Comparison of ENCODE assay signal across 8 cellular contexts in the genomic region with DNA sequence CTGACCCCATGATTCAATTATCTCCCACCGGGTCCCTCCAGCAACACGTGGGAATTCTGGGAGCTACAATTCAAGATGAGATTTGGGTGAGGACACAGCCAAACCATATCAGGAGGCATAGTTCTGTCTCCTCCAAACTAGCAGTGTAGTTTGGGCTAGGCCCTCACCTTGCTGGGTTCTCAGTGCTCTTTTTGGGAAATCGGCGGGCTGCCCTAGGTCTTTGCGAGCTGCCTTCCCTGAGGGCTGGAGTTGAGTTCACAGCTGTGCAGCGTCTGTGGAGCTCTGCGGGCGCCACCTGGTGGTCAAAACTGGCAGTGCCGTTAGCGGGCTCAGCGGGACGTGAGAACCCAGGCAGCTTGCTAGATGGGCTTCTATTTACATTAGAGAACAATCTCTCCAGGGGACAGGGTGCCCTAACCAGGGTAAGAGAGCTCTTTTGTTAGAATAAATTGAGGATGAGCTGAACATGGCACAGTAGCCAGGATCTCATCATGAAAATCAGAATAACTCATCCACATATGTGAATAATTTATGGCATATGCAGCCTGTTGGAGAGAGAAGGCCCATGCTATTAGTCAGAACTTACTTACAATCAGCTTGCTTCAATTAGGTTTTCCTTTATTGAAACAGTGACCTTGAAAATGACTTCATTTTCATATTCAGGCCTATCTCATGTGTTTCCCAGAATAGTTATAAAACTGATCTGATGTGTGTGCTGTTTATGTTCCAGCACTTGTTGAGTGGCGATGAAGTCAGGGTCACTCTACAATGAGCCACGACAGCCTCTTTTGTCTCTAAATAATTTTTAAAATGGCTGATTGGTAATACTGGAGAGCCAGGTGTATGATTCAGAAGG. TPM values are rescaled to one million over a fixed set of nuclear protein-coding genes. Genes with fewer than 3 reads are reported as not detected.
DNase-seq lines count a peak whose midpoint lies in the region; ATAC-seq and TF ChIP-seq lines count a peak whose summit lies in the region.

No MANE protein-coding gene starts in this region.

- no peak overlapping the region for H4K91ac ChIP-seq in neuronal stem cell (ENCODE audit: low read depth, low read length, poor library complexity)

- H2AK5ac ChIP-seq in neuronal stem cell (ENCODE audit: low read depth, low read length), result no peak overlapping the region

- ATAC-seq in GM21825 (IDR thresholded peaks at IDR 0.05; ENCODE audit: unreplicated experiment), result peak; percentile 93
- peak; percentile 97 to 99 for ATAC-seq in activated T-cell treated with anti-CD3 and anti-CD28 coated beads, Interleukin-2, amount 50 U/mL, for 4 hours

- in situ Hi-C loops in KBM-7 (cut with MboI; ENCODE audit: low pct_unique_long_range_greater_than_20kb, low sequenced_read_pairs), result no loop called here

- no peak overlapping the region for H2BK12ac ChIP-seq in neuronal stem cell (ENCODE audit: low read length)

- peak overlapping the region; percentile 91 for H2AFZ ChIP-seq in neuronal stem cell (ENCODE audit: low read length)

- H3K27me3 ChIP-seq in neuronal stem cell (ENCODE audit: control insufficient read depth in 3 of 3, insufficient read depth in 3 of 3, low read depth in 1 of 3, low read length in 3 of 3) (no peaks in the 10 kb centered on the region), stomach smooth muscle (ENCODE audit: control insufficient read depth in 1 of 2, insufficient read depth in 2 of 2, low read length in 2 of 2) (no peaks in the 10 kb centered on the region)

- H4K8ac ChIP-seq in neuronal stem cell (ENCODE audit: low read depth, low read length), result no peak overlapping the region

- H3K4me1 ChIP-seq in neuronal stem cell (ENCODE audit: control insufficient read depth in 2 of 2, insufficient read depth in 1 of 2, low read depth in 1 of 2, low read length in 2 of 2) (peaks cover 0 to 2% of the 10 kb centered on the region in 2 donors), stomach smooth muscle (ENCODE audit: control insufficient read depth, insufficient read depth, low read length) (no peaks in the 10 kb centered on the region)

- no peak overlapping the region for H2BK5ac ChIP-seq in neuronal stem cell (ENCODE audit: low read length)

- WGBS in neuronal stem cell (ENCODE audit: extremely low coverage in 2 of 2, insufficient read length in 2 of 2, insufficient replicate concordance in 1 of 2), 2 donors, result no CpG with 5 or more reads among the region's 14 CpGs

- H2BK15ac ChIP-seq in neuronal stem cell (ENCODE audit: low read length), result no peak overlapping the region

- H3K4me1 Mint-ChIP-seq in activated T-cell treated with anti-CD3 and anti-CD28 coated beads, Interleukin-2, amount 50 U/mL, for 4 hours (ENCODE audit: low read depth), result peaks cover 5% of the 10 kb centered on the region

- H3K4ac ChIP-seq in neuronal stem cell (ENCODE audit: low read length), result no peak overlapping the region

- DNase-seq in ELF-1 (ENCODE audit: low read depth, low spot score), result peak; percentile 97
- DNase-seq in KBM-7, result peak; percentile 90
- DNase-seq in activated T-cell treated with anti-CD3 and anti-CD28 coated beads, Interleukin-2, amount 50 U/mL, for 4 hours, result peak; percentile 93
- peak; percentile 92 for DNase-seq in fibroblast of peridontal ligament (ENCODE audit: extremely low read depth)
- peak; percentile 76 for DNase-seq in neuronal stem cell (ENCODE audit: low spot score)

- no peaks in the 10 kb centered on the region for H3K9me3 ChIP-seq in neuronal stem cell (replicated peaks in 1 of 2; ENCODE audit: control insufficient read depth in 2 of 2, insufficient read depth in 1 of 2, low read depth in 1 of 2, low read length in 2 of 2)
- H3K9me3 ChIP-seq in stomach smooth muscle (ENCODE audit: control insufficient read depth in 2 of 2, low read length in 2 of 2), result no peaks in the 10 kb centered on the region

- no peak overlapping the region for H3K4me2 ChIP-seq in neuronal stem cell (ENCODE audit: insufficient read depth, low read length, poor library complexity, severe bottlenecking)

- H3K36me3 ChIP-seq in neuronal stem cell (replicated peaks in 1 of 2; ENCODE audit: control insufficient read depth in 2 of 2, insufficient read depth in 2 of 2, low read length in 2 of 2) (no peaks in the 10 kb centered on the region), stomach smooth muscle (ENCODE audit: control insufficient read depth in 2 of 2, insufficient read depth in 2 of 2, low read length in 2 of 2) (no peaks in the 10 kb centered on the region)

- H3K36me3 Mint-ChIP-seq in activated T-cell treated with anti-CD3 and anti-CD28 coated beads, Interleukin-2, amount 50 U/mL, for 4 hours (ENCODE audit: insufficient read depth), result no peaks in the 10 kb centered on the region

- peaks cover 3% of the 10 kb centered on the region for H3K27me3 Mint-ChIP-seq in activated T-cell treated with anti-CD3 and anti-CD28 coated beads, Interleukin-2, amount 50 U/mL, for 4 hours (ENCODE audit: low read depth)

- no peak overlapping the region for H3K14ac ChIP-seq in neuronal stem cell (ENCODE audit: low read length)

- no peak overlapping the region for H2BK120ac ChIP-seq in neuronal stem cell (ENCODE audit: low read depth, low read length)

- H3K23ac ChIP-seq in neuronal stem cell (ENCODE audit: low read depth, low read length, poor library complexity), result peak overlapping the region; percentile 23

- H3K9me3 Mint-ChIP-seq in activated T-cell treated with anti-CD3 and anti-CD28 coated beads, Interleukin-2, amount 50 U/mL, for 4 hours, result no peaks in the 10 kb centered on the region

- H3K4me3 Mint-ChIP-seq in activated T-cell treated with anti-CD3 and anti-CD28 coated beads, Interleukin-2, amount 50 U/mL, for 4 hours, result no peak overlapping the region

- H3K4me3 ChIP-seq in neuronal stem cell (ENCODE audit: low read length in 2 of 2), result peak overlapping the region in 1 of 2 donors; percentile 30
- peak overlapping the region in 1 of 2 donors; percentile 35 for H3K4me3 ChIP-seq in stomach smooth muscle (ENCODE audit: low read length in 2 of 2)

- peak overlapping the region; percentile 35 for H3K18ac ChIP-seq in neuronal stem cell (ENCODE audit: low read length)

- no peaks in the 10 kb centered on the region for H3K79me1 ChIP-seq in neuronal stem cell (ENCODE audit: low read depth, low read length)

- H3K9ac ChIP-seq in neuronal stem cell (ENCODE audit: low read depth, low read length, poor library complexity) (no peak overlapping the region), stomach smooth muscle (ENCODE audit: low read length in 2 of 2) (peak overlapping the region; percentile 9 to 13)

- H3K27ac ChIP-seq in neuronal stem cell (replicated peaks; ENCODE audit: low read length), result no peak overlapping the region
- no peak overlapping the region for H3K27ac ChIP-seq in stomach smooth muscle (ENCODE audit: low read length)

TF ChIP-seq in PFSK-1, 5 proteins besides CTCF, POLR2A, EP300 and RAD21:
- TF ChIP-seq FOXP2 (optimal IDR thresholded peaks at IDR 0.05; ENCODE audit: borderline replicate concordance, extremely low read depth, extremely low read length, insufficient read depth) (peak; percentile 54), POLR2AphosphoS5 (IDR thresholded peaks at IDR 0.05; ENCODE audit: low read depth, low read length) (no peak)
TF ChIP-seq in PFSK-1: peak in this region for 1.

RNA-seq across cellular contexts. Expression of a gene that starts 27.4 kb away (rescaled TPM):
- polyA plus RNA-seq in PFSK-1 (2012; ENCODE audit: insufficient read length, low read depth), result 4.2 TPM
- total RNA-seq in activated T-cell treated with anti-CD3 and anti-CD28 coated beads, Interleukin-2, amount 50 U/mL, for 4 hours, result 10 to 100 TPM in 1 of 3 donors, 1 to 10 TPM in 2; 7.9 to 11.3 (median 8.1) TPM
- polyA plus RNA-seq in neuronal stem cell (2013, experiment 1 of 2), result 55.9 TPM
- 57.2 TPM for polyA plus RNA-seq in neuronal stem cell (2013, experiment 2 of 2)
